Comparison of ENCODE assay signal across 9 cellular contexts in the genomic region with DNA sequence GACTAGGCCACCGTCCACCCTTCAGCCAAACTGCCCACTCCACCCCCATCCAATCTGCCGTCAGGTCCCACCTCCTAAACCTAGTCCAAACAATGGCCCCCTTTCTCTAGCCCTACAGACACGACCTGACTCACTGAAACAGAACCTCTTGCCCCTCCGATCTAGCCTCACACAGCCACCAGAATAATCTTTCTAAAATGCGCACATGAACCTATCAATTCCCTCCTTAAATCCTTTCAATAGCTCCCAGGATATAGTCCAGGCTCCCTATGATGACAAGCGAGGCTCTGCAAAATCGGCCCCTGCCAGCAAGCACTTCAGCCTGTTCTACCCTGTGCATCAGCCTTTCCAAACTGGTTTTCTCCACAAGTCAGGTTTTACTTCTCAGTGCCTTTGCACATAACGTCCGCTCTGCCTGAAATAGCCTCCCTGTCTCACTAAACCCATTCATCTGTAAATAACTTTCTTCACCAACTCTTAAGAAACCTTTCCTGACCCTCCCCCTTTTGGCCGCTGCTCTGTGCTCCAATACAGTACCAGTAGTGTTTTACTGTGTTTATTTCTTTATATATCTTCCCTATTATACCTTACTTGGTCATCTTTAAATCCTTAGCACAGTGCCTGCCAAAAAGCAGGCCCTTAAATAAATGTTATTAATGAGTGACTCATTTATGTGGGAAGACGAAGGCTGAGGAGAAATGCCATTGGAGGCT. TPM values are rescaled to one million over a fixed set of nuclear protein-coding genes. Genes with fewer than 3 reads are reported as not detected.
DNase-seq lines count a peak whose midpoint lies in the region; ATAC-seq and TF ChIP-seq lines count a peak whose summit lies in the region.
"Had no signal": no experiment of that assay in that cellular context is flagged by ENCODE, and none has a peak within 500 bp of the region (broad histone marks: within the 10 kb centered on the region; RNA-seq: fewer than 3 reads in every experiment).

No MANE protein-coding gene starts in this region.

- H3K23me2 ChIP-seq in H9 (ENCODE audit: insufficient read length, low read depth, low read length, poor library complexity, severe bottlenecking): peaks cover 10% of the 10 kb centered on the region

- H3K9me3 ChIP-seq in H9 (ENCODE audit: control insufficient read depth, low read depth, low read length): no peaks in the 10 kb centered on the region
- no peaks in the 10 kb centered on the region for H3K9me3 ChIP-seq in cardiac muscle cell (ENCODE audit: low read depth)
- H3K9me3 ChIP-seq in sigmoid colon: no peaks in the 10 kb centered on the region

- no peak overlapping the region for H2BK20ac ChIP-seq in H9 (ENCODE audit: low read depth, low read length, poor library complexity, severe bottlenecking)

- no peak overlapping the region for H3T11ph ChIP-seq in H9 (ENCODE audit: low read length)

- TF ChIP-seq POLR2A in sigmoid colon (IDR thresholded peaks at IDR 0.05): no peak

- no peak overlapping the region for H2AK5ac ChIP-seq in H9 (ENCODE audit: insufficient read length, low read length)

- H3K14ac ChIP-seq in H9 (ENCODE audit: insufficient read depth, low read length): peak overlapping the region; percentile 60; the same call in 1 of the 2 replicates

- H3K56ac ChIP-seq in H9 (ENCODE audit: insufficient read length, low read depth, low read length): no peak overlapping the region

- H3K27ac Mint-ChIP-seq in H9 (peak overlapping the region; percentile 92 to 100 (median 100)), activated B cell treated with CpG ODN at 0.5 μM for 24 hours (peak overlapping the region; percentile 88)

- DNase-seq in H9 (no peak), activated B cell treated with CpG ODN at 0.5 μM for 24 hours (no peak), cardiac muscle cell (ENCODE audit: low read depth in 1 of 2, low spot score in 1 of 2) (peak; percentile 37 to 78), sigmoid colon (peak; percentile 73), NK-92 (lab: John Stamatoyannopoulos, UW; ENCODE audit: unreplicated experiment) (no peak), NCI-H1105 (lab: John Stamatoyannopoulos, UW) (no peak), ureter (ENCODE audit: low spot score) (no peak), DMS 273 treated with DMSO at 0.1 percent for 48 hours (lab: John Stamatoyannopoulos, UW) (no peak)

- no peak overlapping the region for H2BK5ac ChIP-seq in H9 (ENCODE audit: insufficient read length, low read length)

- H3K36me3 ChIP-seq in cardiac muscle cell (no peaks in the 10 kb centered on the region), sigmoid colon (no peaks in the 10 kb centered on the region)

- no CpG with 5 or more reads among the region's 11 CpGs for WGBS in H9 (ENCODE audit: extremely low coverage, insufficient read length, low lambda C conversion rate)
- WGBS in sigmoid colon, 2 donors: 37 to 63% methylated on average over 11 of the region's 11 CpGs

- H4K5ac ChIP-seq in H9 (ENCODE audit: insufficient read length, low read depth, low read length): no peak overlapping the region

- POLR2A ChIA-PET in activated B cell treated with CpG ODN at 0.5 μM for 24 hours (lab: Charles Lee): interaction anchor here (0.9 to 3.1 kb wide), 3 partner anchors 9 to 18 kb away, joined by 3 to 19 read pairs (median 11); partner anchors contain the start of genes CDC20 and ELOVL1

- H4K91ac ChIP-seq in H9 (ENCODE audit: insufficient read length, low read depth, low read length): no peak overlapping the region

- H3K23ac ChIP-seq in H9 (ENCODE audit: insufficient read length, low read depth, low read length): no peak overlapping the region

- H3K79me1 ChIP-seq in H9 (ENCODE audit: insufficient read depth, low read depth, low read length, poor library complexity, severe bottlenecking): no peaks in the 10 kb centered on the region

- peak overlapping the region; percentile 39 for H3K9ac ChIP-seq in H9 (ENCODE audit: extremely low read depth, insufficient read length, low read length)

- peak overlapping the region; percentile 77 for H3K4me2 ChIP-seq in H9 (ENCODE audit: insufficient read depth, insufficient read length, low read length)

- H3K4me3 Mint-ChIP-seq in H9 (peak overlapping the region; percentile 83 to 84), activated B cell treated with CpG ODN at 0.5 μM for 24 hours (peak overlapping the region; percentile 85)

- H3K27ac ChIP-seq in H9 (ENCODE audit: insufficient read length, low read depth, low read length): peak overlapping the region; percentile 41
- peak overlapping the region; percentile 97 for H3K27ac ChIP-seq in cardiac muscle cell
- peak overlapping the region; percentile 82 to 94 (median 88) for H3K27ac ChIP-seq in sigmoid colon
- H3K27ac ChIP-seq: SK-N-MC had no signal

- H4K8ac ChIP-seq in H9 (replicated peaks; ENCODE audit: insufficient read length, low read depth, low read length): no peak overlapping the region

- peaks cover 16% of the 10 kb centered on the region for H3K27me3 Mint-ChIP-seq in H9 (ENCODE audit: low read depth)
- no peaks in the 10 kb centered on the region for H3K27me3 Mint-ChIP-seq in activated B cell treated with CpG ODN at 0.5 μM for 24 hours

- H3K4ac ChIP-seq in H9 (ENCODE audit: low read depth, low read length): no peak overlapping the region

- H3K4me1 ChIP-seq in H9 (ENCODE audit: insufficient read depth, low read length): peaks cover 5% of the 10 kb centered on the region
- H3K4me1 ChIP-seq in cardiac muscle cell (ENCODE audit: low read depth): peaks cover 24% of the 10 kb centered on the region
- H3K4me1 ChIP-seq in sigmoid colon: peaks cover 0 to 23% (median 16%) of the 10 kb centered on the region in 4 donors

- peaks cover 0 to 2% (median 0%) of the 10 kb centered on the region in 3 experiments; a peak in 1 of 7 replicates for H3K36me3 Mint-ChIP-seq in H9 (ENCODE audit: insufficient read depth in 1 of 3, low read depth in 3 of 3)
- H3K36me3 Mint-ChIP-seq in activated B cell treated with CpG ODN at 0.5 μM for 24 hours (ENCODE audit: low read depth): peaks cover 1% of the 10 kb centered on the region

- no peaks in the 10 kb centered on the region for H4K20me1 ChIP-seq in H9 (ENCODE audit: control insufficient read depth, insufficient read depth, insufficient read length)

- CTCF ChIA-PET in activated B cell treated with CpG ODN at 0.5 μM for 24 hours (lab: Charles Lee): no interaction called here

- H3K4me3 ChIP-seq in cardiac muscle cell (peak overlapping the region; percentile 38), sigmoid colon (peak overlapping the region; percentile 47 to 62 (median 60))
- H3K4me3 ChIP-seq: SK-N-MC had no signal

- H3K27me3 ChIP-seq in H9 (ENCODE audit: insufficient read depth, low read length): peaks cover 4% of the 10 kb centered on the region
- no peaks in the 10 kb centered on the region for H3K27me3 ChIP-seq in cardiac muscle cell
- H3K27me3 ChIP-seq in sigmoid colon: no peaks in the 10 kb centered on the region

- H2BK15ac ChIP-seq in H9 (ENCODE audit: low read depth, low read length): no peak overlapping the region

- no peaks in the 10 kb centered on the region for H3K79me2 ChIP-seq in H9 (ENCODE audit: insufficient read depth, low read length)

- H3K9me3 Mint-ChIP-seq in H9: no peaks in the 10 kb centered on the region
- no peaks in the 10 kb centered on the region for H3K9me3 Mint-ChIP-seq in activated B cell treated with CpG ODN at 0.5 μM for 24 hours

- intact Hi-C loops in activated B cell treated with CpG ODN at 0.5 μM for 24 hours (cut with micrococcal nuclease) (loop anchor here (1.0 to 10.0 kb wide), 5 partner anchors 9 to 1453 kb away; partner anchors contain the start of genes ATP6V0B, B4GALT2, CDC20 and DPH2), sigmoid colon (cut with DNase I) (loop anchor here (5.0 kb wide), 1 partner anchor 112 kb away; no protein-coding TSS in a partner anchor)

- no peak overlapping the region for H2BK120ac ChIP-seq in H9 (ENCODE audit: low read depth, low read length, poor library complexity, severe bottlenecking)

- peak in 2 of 4 donors; percentile 3 to 39 for TF ChIP-seq EP300 in sigmoid colon (IDR thresholded peaks at IDR 0.05)

- H3K4me1 Mint-ChIP-seq in H9 (peaks cover 31 to 50% of the 10 kb centered on the region in 2 experiments), activated B cell treated with CpG ODN at 0.5 μM for 24 hours (peaks cover 11% of the 10 kb centered on the region)

- no peak for TF ChIP-seq CTCF in H9 (conservative IDR thresholded peaks at IDR 0.05)
- TF ChIP-seq CTCF in activated B cell treated with CpG ODN at 0.5 μM for 24 hours (IDR thresholded peaks at IDR 0.05): no peak
- no peak for TF ChIP-seq CTCF in cardiac muscle cell (IDR thresholded peaks at IDR 0.05; ENCODE audit: low read depth, low read length)
- no peak for TF ChIP-seq CTCF in sigmoid colon (IDR thresholded peaks at IDR 0.05)

- ATAC-seq in activated B cell treated with CpG ODN at 0.5 μM for 24 hours (ENCODE audit: low read depth): no peak

- no peak overlapping the region for H2BK12ac ChIP-seq in H9 (ENCODE audit: insufficient read length, low read depth, low read length)

- H2AFZ ChIP-seq in H9 (ENCODE audit: low read length): peak overlapping the region; percentile 19

- H3K18ac ChIP-seq in H9 (ENCODE audit: insufficient read length, low read depth, low read length): peak overlapping the region; percentile 59

RNA-seq across cellular contexts. Expression of gene CDC20, which starts 9.0 kb away (rescaled TPM):
- total RNA-seq in H9 (2021): 246 and 251 TPM in 2 replicates
- total RNA-seq in activated B cell treated with CpG ODN at 0.5 μM for 24 hours: 3.2 and 4.2 TPM in 2 replicates
- total RNA-seq in cardiac muscle cell: 14.4 and 134 TPM in 2 replicates
- 18.7 and 163 TPM in 2 replicates for polyA plus RNA-seq in cardiac muscle cell
- 1 to 10 TPM in 2 of 4 donors, under 1 TPM in 2; 0.66 to 3.4 (median 1.2) TPM for total RNA-seq in sigmoid colon
- polyA plus RNA-seq in sigmoid colon: 10 to 100 TPM; 11.4 to 65.7 (median 17.1) TPM
- 2.0 TPM for total RNA-seq in ureter

RNA-seq across cellular contexts. Expression of gene MPL, which starts 12.1 kb away (rescaled TPM):
- total RNA-seq in H9 (2021) (0.35 TPM in 1 of 2 replicates, not detected in the other), activated B cell treated with CpG ODN at 0.5 μM for 24 hours (not detected in 2 replicates), cardiac muscle cell (not detected in 2 replicates), sigmoid colon (not detected), ureter (0.55 TPM)
- polyA plus RNA-seq in cardiac muscle cell (0.10 TPM in 1 of 2 replicates, not detected in the other), sigmoid colon (not detected)

RNA-seq across cellular contexts. Expression of gene ELOVL1, which starts 18.1 kb away (rescaled TPM):
- total RNA-seq in H9 (2021) (20.7 and 21.6 TPM in 2 replicates), activated B cell treated with CpG ODN at 0.5 μM for 24 hours (80.2 and 84.2 TPM in 2 replicates), cardiac muscle cell (18.5 and 24.1 TPM in 2 replicates), sigmoid colon (10 to 100 TPM; 26.8 to 39.6 (median 29.5) TPM), ureter (135 TPM)
- polyA plus RNA-seq in cardiac muscle cell (38.6 and 50.0 TPM in 2 replicates), sigmoid colon (100 to 1,000 TPM in 1 of 3 donors, 10 to 100 TPM in 2; 43.2 to 155 (median 63.6) TPM)

RNA-seq across cellular contexts. Expression of gene MED8, which starts 39.9 kb away (rescaled TPM):
- total RNA-seq in H9 (2021): 19.1 and 23.0 TPM in 2 replicates
- total RNA-seq in activated B cell treated with CpG ODN at 0.5 μM for 24 hours: 33.8 and 37.2 TPM in 2 replicates
- total RNA-seq in cardiac muscle cell: 25.5 and 31.3 TPM in 2 replicates
- 33.3 and 38.8 TPM in 2 replicates for polyA plus RNA-seq in cardiac muscle cell
- total RNA-seq in sigmoid colon: 10 to 100 TPM; 25.3 to 33.4 (median 29.6) TPM
- polyA plus RNA-seq in sigmoid colon: 10 to 100 TPM; 34.2 to 43.9 (median 36.6) TPM
- 30.0 TPM for total RNA-seq in ureter

RNA-seq across cellular contexts. Expression of gene SZT2, which starts 39.9 kb away (rescaled TPM):
- total RNA-seq in H9 (2021): 14.8 and 16.8 TPM in 2 replicates
- total RNA-seq in activated B cell treated with CpG ODN at 0.5 μM for 24 hours: 108 and 139 TPM in 2 replicates
- 16.5 and 28.2 TPM in 2 replicates for total RNA-seq in cardiac muscle cell
- 10.3 and 11.5 TPM in 2 replicates for polyA plus RNA-seq in cardiac muscle cell
- total RNA-seq in sigmoid colon: 10 to 100 TPM; 19.1 to 47.4 (median 25.2) TPM
- polyA plus RNA-seq in sigmoid colon: 10 to 100 TPM in 1 of 3 donors, 1 to 10 TPM in 2; 4.6 to 39.2 (median 4.8) TPM
- total RNA-seq in ureter: 105 TPM

Comparison
In these comparisons a context has a peak if more than half of its experiments do, and no peak if none do; other contexts are left out.
1. DNase-seq: peak in cardiac muscle cell (2 of 2) and sigmoid colon (single experiment); none in H9 (single experiment), activated B cell treated with CpG ODN at 0.5 μM for 24 hours (single experiment), NK-92 (single experiment), NCI-H1105 (single experiment), ureter (single experiment) and DMS 273 treated with DMSO at 0.1 percent for 48 hours (single experiment).
2. H3K27ac ChIP-seq: peak in every context shown above with its lines; median percentile 97 in cardiac muscle cell; 88 in sigmoid colon; 41 in H9.